In genomic region chr2:112204411-112204810, GRCh38 we compare ENCODE assay signal across 13 cellular contexts. TPM values are rescaled to one million over a fixed set of nuclear protein-coding genes. Genes with fewer than 3 reads are reported as not detected.
DNase-seq lines count a peak whose midpoint lies in the region; ATAC-seq, FAIRE-seq and TF ChIP-seq lines count a peak whose summit lies in the region.
"Had no signal": no experiment of that assay in that cellular context is flagged by ENCODE, and none has a peak within 500 bp of the region (broad histone marks: within the 10 kb centered on the region; RNA-seq: fewer than 3 reads in every experiment).

No MANE protein-coding gene starts in this region.

- no peak overlapping the region for H3K56ac ChIP-seq in H9 (ENCODE audit: insufficient read length, low read depth, low read length)

- no peaks in the 10 kb centered on the region for H3K4me1 Mint-ChIP-seq in H9
- H3K4me1 Mint-ChIP-seq: activated CD8-positive, alpha-beta memory T cell treated with anti-CD3 and anti-CD28 coated beads, Interleukin-2, amount 10 ng/mL, durations not matched to agents 7 days and 5 days; activated naive CD8-positive, alpha-beta T cell treated with anti-CD3 and anti-CD28 coated beads, Interleukin-2, amount 10 ng/mL, durations not matched to agents 7 days and 5 days; CD14-positive monocyte had no signal

- H3K4me2 ChIP-seq in H9 (ENCODE audit: insufficient read depth, insufficient read length, low read length): no peak overlapping the region

- no peak overlapping the region for H3K9ac ChIP-seq in H9 (ENCODE audit: extremely low read depth, insufficient read length, low read length)

- no peak overlapping the region for H2BK15ac ChIP-seq in H9 (ENCODE audit: low read depth, low read length)

- no peaks in the 10 kb centered on the region for H3K79me2 ChIP-seq in H9 (ENCODE audit: insufficient read depth, low read length)

- no peaks in the 10 kb centered on the region for H3K23me2 ChIP-seq in H9 (ENCODE audit: insufficient read length, low read depth, low read length, poor library complexity, severe bottlenecking)

- TF ChIP-seq CTCF in AG10803 (conservative IDR thresholded peaks at IDR 0.05; ENCODE audit: low read length) (no peak), H9 (conservative IDR thresholded peaks at IDR 0.05) (no peak)

- no peak overlapping the region for H4K91ac ChIP-seq in H9 (ENCODE audit: insufficient read length, low read depth, low read length)

- no peak overlapping the region for H3K4me3 Mint-ChIP-seq in H9
- H3K4me3 Mint-ChIP-seq: activated CD8-positive, alpha-beta memory T cell treated with anti-CD3 and anti-CD28 coated beads, Interleukin-2, amount 10 ng/mL, durations not matched to agents 7 days and 5 days; activated naive CD8-positive, alpha-beta T cell treated with anti-CD3 and anti-CD28 coated beads, Interleukin-2, amount 10 ng/mL, durations not matched to agents 7 days and 5 days; CD14-positive monocyte had no signal

- H3K79me1 ChIP-seq in H9 (ENCODE audit: insufficient read depth, low read depth, low read length, poor library complexity, severe bottlenecking): no peaks in the 10 kb centered on the region

- DNase-seq in AG10803 (ENCODE audit: low read depth): peak; percentile 22
- peak; percentile 25 for DNase-seq in NCI-H345 treated with DMSO at 0.1 percent for 48 hours (lab: John Stamatoyannopoulos, UW; ENCODE audit: unreplicated experiment)
- no peak for DNase-seq in anterior cingulate cortex (lab: John Stamatoyannopoulos, UW)
- DNase-seq in H9: no peak
- no peak for DNase-seq in activated effector memory CD4-positive, alpha-beta T cell treated with anti-CD3 and anti-CD28 coated beads, Interleukin-2, amount 50 U/mL, for 16 hours
- DNase-seq: activated CD8-positive, alpha-beta memory T cell treated with anti-CD3 and anti-CD28 coated beads, Interleukin-2, amount 10 ng/mL, durations not matched to agents 7 days and 5 days; activated naive CD8-positive, alpha-beta T cell treated with anti-CD3 and anti-CD28 coated beads, Interleukin-2, amount 10 ng/mL, durations not matched to agents 7 days and 5 days; head of caudate nucleus; ovary had no signal

- H2BK12ac ChIP-seq in H9 (ENCODE audit: insufficient read length, low read depth, low read length): no peak overlapping the region

- H3K36me3 Mint-ChIP-seq in H9 (ENCODE audit: insufficient read depth in 1 of 3, low read depth in 3 of 3): peaks cover 0 to 15% (median 8%) of the 10 kb centered on the region in 3 experiments; a peak in 6 of 7 replicates

- H4K8ac ChIP-seq in H9 (replicated peaks; ENCODE audit: insufficient read length, low read depth, low read length): no peak overlapping the region

- H2AFZ ChIP-seq in H9 (ENCODE audit: low read length): no peak overlapping the region

- no peak overlapping the region for H2BK20ac ChIP-seq in H9 (ENCODE audit: low read depth, low read length, poor library complexity, severe bottlenecking)

- H3K9me3 Mint-ChIP-seq in H9: peaks cover 22 to 25% of the 10 kb centered on the region in 2 experiments

- no peak overlapping the region for H3K4me3 ChIP-seq in AG10803 (ENCODE audit: low read length)
- H3K4me3 ChIP-seq: ovary had no signal

- H3K18ac ChIP-seq in H9 (ENCODE audit: insufficient read length, low read depth, low read length): no peak overlapping the region

- H3K4me1 ChIP-seq in H9 (ENCODE audit: insufficient read depth, low read length): no peaks in the 10 kb centered on the region

- H2AK5ac ChIP-seq in H9 (ENCODE audit: insufficient read length, low read length): no peak overlapping the region

- no peaks in the 10 kb centered on the region for H3K9me3 ChIP-seq in H9 (ENCODE audit: control insufficient read depth, low read depth, low read length)
- H3K9me3 ChIP-seq: ovary had no signal

- no peak overlapping the region for H3K27ac ChIP-seq in H9 (ENCODE audit: insufficient read length, low read depth, low read length)
- H3K27ac ChIP-seq: ovary had no signal

- H3K27ac Mint-ChIP-seq in H9: no peak overlapping the region
- H3K27ac Mint-ChIP-seq: activated CD8-positive, alpha-beta memory T cell treated with anti-CD3 and anti-CD28 coated beads, Interleukin-2, amount 10 ng/mL, durations not matched to agents 7 days and 5 days; activated naive CD8-positive, alpha-beta T cell treated with anti-CD3 and anti-CD28 coated beads, Interleukin-2, amount 10 ng/mL, durations not matched to agents 7 days and 5 days; CD14-positive monocyte had no signal

- peaks cover 2% of the 10 kb centered on the region; the same call in 1 of the 2 replicates for H3K27me3 Mint-ChIP-seq in H9 (ENCODE audit: low read depth)

- H3K14ac ChIP-seq in H9 (ENCODE audit: insufficient read depth, low read length): no peak overlapping the region

- no peaks in the 10 kb centered on the region for H3K27me3 ChIP-seq in H9 (ENCODE audit: insufficient read depth, low read length)
- H3K27me3 ChIP-seq: ovary had no signal

- no peak overlapping the region for H3K23ac ChIP-seq in H9 (ENCODE audit: insufficient read length, low read depth, low read length)

- H3T11ph ChIP-seq in H9 (ENCODE audit: low read length): no peak overlapping the region

- no peak overlapping the region for H2BK5ac ChIP-seq in H9 (ENCODE audit: insufficient read length, low read length)

- no peak overlapping the region for H3K4ac ChIP-seq in H9 (ENCODE audit: low read depth, low read length)

- WGBS in H9 (ENCODE audit: extremely low coverage, insufficient read length, low lambda C conversion rate): no CpG with 5 or more reads among the region's 2 CpGs

- peak; percentile 84 for FAIRE-seq in G401.6 (lab: Jason Lieb, UNC)
- peak; percentile 12 for FAIRE-seq in endometrium (lab: Jason Lieb, UNC)

- H4K20me1 ChIP-seq in H9 (ENCODE audit: control insufficient read depth, insufficient read depth, insufficient read length): no peaks in the 10 kb centered on the region

- no peak overlapping the region for H2BK120ac ChIP-seq in H9 (ENCODE audit: low read depth, low read length, poor library complexity, severe bottlenecking)

- ATAC-seq in GM18498 (IDR thresholded peaks at IDR 0.05; ENCODE audit: unreplicated experiment): no peak
- ATAC-seq: activated CD8-positive, alpha-beta memory T cell treated with anti-CD3 and anti-CD28 coated beads, Interleukin-2, amount 10 ng/mL, durations not matched to agents 7 days and 5 days had no signal

- no peak overlapping the region for H4K5ac ChIP-seq in H9 (ENCODE audit: insufficient read length, low read depth, low read length)

RNA-seq across cellular contexts. Expression of gene ZC3H8, which starts 50.4 kb away (rescaled TPM):
- total RNA-seq in H9 (2021): 6.9 TPM in 2 replicates

Comparison
In these comparisons a context has a peak if more than half of its experiments do, and no peak if none do; other contexts are left out.
1. DNase-seq: peak in AG10803 (single experiment) and NCI-H345 treated with DMSO at 0.1 percent for 48 hours (single experiment); none in anterior cingulate cortex (0 of 58), H9 (single experiment) and activated effector memory CD4-positive, alpha-beta T cell treated with anti-CD3 and anti-CD28 coated beads, Interleukin-2, amount 50 U/mL, for 16 hours (single experiment).